In genomic region chr6:120826253-120826652, GRCh38 we compare ENCODE assay signal across 8 cellular contexts.
A peak's percentile ranks its signal among the peaks of the same experiment; 100 is the strongest.
DNase-seq lines count a peak whose midpoint lies in the region; ATAC-seq and TF ChIP-seq lines count a peak whose summit lies in the region.

No MANE protein-coding gene starts in this region.

- TF ChIP-seq CTCF in retinal pigment epithelial cell (conservative IDR thresholded peaks at IDR 0.05; ENCODE audit: low read depth, low read length) = peak; percentile 86

- DNase-seq in left cardiac atrium (peak; percentile 14), cardiac septum (ENCODE audit: low spot score) (no peak), NCI-H460 (ENCODE audit: extremely low read depth, low read depth) (peak; percentile 17), dermis blood vessel endothelial cell (peak; percentile 6), retinal pigment epithelial cell (ENCODE audit: low read depth) (peak; percentile 6), T-helper 9 cell (no peak), pons (ENCODE audit: low spot score) (no peak)

- ATAC-seq in left cardiac atrium (no peak), HG02970 (IDR thresholded peaks at IDR 0.05; ENCODE audit: low FRiP score, unreplicated experiment) (no peak)

- intact Hi-C loops in left cardiac atrium (cut with DNase I) (no loop called here), cardiac septum (cut with DNase I) (no loop called here)

- no peak overlapping the region for H3K4me3 ChIP-seq in retinal pigment epithelial cell (ENCODE audit: low read length)

Comparison
In these comparisons a context has a peak if more than half of its experiments do, and no peak if none do; other contexts are left out.
1. DNase-seq: peak in left cardiac atrium (single experiment), NCI-H460 (single experiment), dermis blood vessel endothelial cell (single experiment) and retinal pigment epithelial cell (single experiment); none in cardiac septum (single experiment), T-helper 9 cell (single experiment) and pons (single experiment).